In genomic region chr10:26446258-26446657, GRCh38 we compare ENCODE assay signal across 18 cellular contexts. TPM values are rescaled to one million over a fixed set of nuclear protein-coding genes. Genes with fewer than 3 reads are reported as not detected.
DNase-seq lines count a peak whose midpoint lies in the region; ATAC-seq and TF ChIP-seq lines count a peak whose summit lies in the region.
"Had no signal": no experiment of that assay in that cellular context is flagged by ENCODE, and none has a peak within 500 bp of the region (broad histone marks: within the 10 kb centered on the region; RNA-seq: fewer than 3 reads in every experiment).

No MANE protein-coding gene starts in this region.

- no peak for TF ChIP-seq CTCF in osteoblast (IDR thresholded peaks at IDR 0.05; ENCODE audit: extremely low read depth, low read depth, low read length)
- TF ChIP-seq CTCF in ascending aorta (IDR thresholded peaks at IDR 0.05), result no peak

- CTCF ChIA-PET in CD4-positive, alpha-beta memory T cell (lab: Charles Lee; ENCODE audit: partially characterized antibody), result interaction anchor here (1.3 to 1.5 kb wide), 2 partner anchors 55 to 111 kb away, joined by 3 read pairs; no protein-coding TSS in a partner anchor

- peak overlapping the region; percentile 39 for H3K27ac ChIP-seq in CD4-positive, alpha-beta memory T cell (ENCODE audit: low read depth, low read length)
- H3K27ac ChIP-seq in KOPT-K1 (ENCODE audit: low read depth, low read length, poor library complexity, severe bottlenecking) (peak overlapping the region; percentile 94), osteoblast (ENCODE audit: low read depth, low read length) (no peak overlapping the region), ascending aorta (no peak overlapping the region)
- H3K27ac ChIP-seq: gastrocnemius medialis, pancreas had no signal

- intact Hi-C loops in CD4-positive, alpha-beta memory T cell (cut with micrococcal nuclease), result loop anchor here (5.0 to 10.0 kb wide), 4 partner anchors 416 to 1889 kb away; partner anchors contain the start of genes ABI1, ENKUR, THNSL1 and YME1L1
- intact Hi-C loops in ascending aorta (cut with DNase I), result no loop called here

- no peak for ATAC-seq in activated naive CD8-positive, alpha-beta T cell treated with anti-CD3 and anti-CD28 coated beads, Interleukin-2, amount 10 ng/mL, durations not matched to agents 7 days and 5 days (ENCODE audit: low read depth)
- ATAC-seq in GM19351 (IDR thresholded peaks at IDR 0.05; ENCODE audit: unreplicated experiment), result no peak
- ATAC-seq: gastrocnemius medialis had no signal

- H3K36me3 Mint-ChIP-seq in CD4-positive, alpha-beta memory T cell, result peaks cover 20 to 42% of the 10 kb centered on the region in 2 donors
- peaks cover 49% of the 10 kb centered on the region for H3K36me3 Mint-ChIP-seq in activated naive CD8-positive, alpha-beta T cell treated with anti-CD3 and anti-CD28 coated beads, Interleukin-2, amount 10 ng/mL, durations not matched to agents 7 days and 5 days

- peaks cover 95% of the 10 kb centered on the region for H3K4me1 ChIP-seq in CD4-positive, alpha-beta memory T cell (ENCODE audit: insufficient read depth, low read length)
- H3K4me1 ChIP-seq in osteoblast (ENCODE audit: insufficient read depth, low read length), result peaks cover 11% of the 10 kb centered on the region
- H3K4me1 ChIP-seq in ascending aorta, result no peaks in the 10 kb centered on the region
- H3K4me1 ChIP-seq: BE2C, gastrocnemius medialis, pancreas had no signal

- H2AFZ ChIP-seq in osteoblast (ENCODE audit: low read length), result peak overlapping the region; percentile 25

- no peak overlapping the region for H3K4me3 ChIP-seq in CD4-positive, alpha-beta memory T cell (ENCODE audit: low read length in 2 of 2)
- H3K4me3 ChIP-seq in osteoblast (ENCODE audit: insufficient read depth, low read length) (no peak overlapping the region), ascending aorta (no peak overlapping the region)
- H3K4me3 ChIP-seq: gastrocnemius medialis, pancreas, skin epidermis had no signal

- H4K20me1 ChIP-seq in osteoblast (ENCODE audit: insufficient read depth, low read length), result no peaks in the 10 kb centered on the region

- peaks cover 0 to 4% (median 0%) of the 10 kb centered on the region in 8 donors for H3K9me3 Mint-ChIP-seq in CD4-positive, alpha-beta memory T cell
- no peaks in the 10 kb centered on the region for H3K9me3 Mint-ChIP-seq in activated naive CD8-positive, alpha-beta T cell treated with anti-CD3 and anti-CD28 coated beads, Interleukin-2, amount 10 ng/mL, durations not matched to agents 7 days and 5 days
- H3K9me3 Mint-ChIP-seq: endodermal cell had no signal

- no peak overlapping the region for H3K4me2 ChIP-seq in osteoblast (ENCODE audit: insufficient read depth, low read length)

- H3K27me3 Mint-ChIP-seq in CD4-positive, alpha-beta memory T cell, result no peaks in the 10 kb centered on the region
- no peaks in the 10 kb centered on the region for H3K27me3 Mint-ChIP-seq in activated naive CD8-positive, alpha-beta T cell treated with anti-CD3 and anti-CD28 coated beads, Interleukin-2, amount 10 ng/mL, durations not matched to agents 7 days and 5 days

- peak overlapping the region; percentile 32 to 83 (median 72) for H3K4me3 Mint-ChIP-seq in CD4-positive, alpha-beta memory T cell
- H3K4me3 Mint-ChIP-seq in activated naive CD8-positive, alpha-beta T cell treated with anti-CD3 and anti-CD28 coated beads, Interleukin-2, amount 10 ng/mL, durations not matched to agents 7 days and 5 days, result peak overlapping the region; percentile 47
- H3K4me3 Mint-ChIP-seq: endodermal cell had no signal

- H3K36me3 ChIP-seq in CD4-positive, alpha-beta memory T cell (ENCODE audit: insufficient read depth, low read length), result no peaks in the 10 kb centered on the region
- H3K36me3 ChIP-seq in KOPT-K1 (ENCODE audit: insufficient read depth, low read length) (peaks cover 15% of the 10 kb centered on the region), osteoblast (ENCODE audit: insufficient read depth, low read length) (no peaks in the 10 kb centered on the region), ascending aorta (no peaks in the 10 kb centered on the region)
- H3K36me3 ChIP-seq: BE2C, gastrocnemius medialis, pancreas had no signal

- H3K27ac Mint-ChIP-seq in CD4-positive, alpha-beta memory T cell, result peak overlapping the region; percentile 86 to 98 (median 92)
- peak overlapping the region; percentile 86 for H3K27ac Mint-ChIP-seq in activated naive CD8-positive, alpha-beta T cell treated with anti-CD3 and anti-CD28 coated beads, Interleukin-2, amount 10 ng/mL, durations not matched to agents 7 days and 5 days
- H3K27ac Mint-ChIP-seq: endodermal cell had no signal

- no peaks in the 10 kb centered on the region for H3K9me3 ChIP-seq in CD4-positive, alpha-beta memory T cell (ENCODE audit: control insufficient read depth in 1 of 2, low read length in 2 of 2)
- H3K9me3 ChIP-seq in KOPT-K1 (ENCODE audit: insufficient read depth, low read length, poor library complexity, severe bottlenecking) (no peaks in the 10 kb centered on the region), osteoblast (ENCODE audit: low read depth, low read length) (no peaks in the 10 kb centered on the region), ascending aorta (no peaks in the 10 kb centered on the region)
- H3K9me3 ChIP-seq: BE2C, gastrocnemius medialis, pancreas had no signal

- H3K79me2 ChIP-seq in osteoblast (ENCODE audit: insufficient read depth, low read length), result peaks cover 2% of the 10 kb centered on the region

- no peak for DNase-seq in CD4-positive, alpha-beta memory T cell
- DNase-seq in activated naive CD8-positive, alpha-beta T cell treated with anti-CD3 and anti-CD28 coated beads, Interleukin-2, amount 10 ng/mL, durations not matched to agents 7 days and 5 days, result no peak
- DNase-seq in osteoblast (ENCODE audit: insufficient read length, low spot score, missing footprints) (no peak), NCI-H226 (no peak), germinal center (ENCODE audit: low spot score) (no peak), ascending aorta (ENCODE audit: low spot score in 2 of 2) (no peak)
- DNase-seq: BE2C, endodermal cell, gastrocnemius medialis, NCI-H1694 treated with DMSO at 0.1 percent for 48 hours, NCI-H510A treated with DMSO at 0.1 percent for 48 hours, pancreas, SW 1271 had no signal

- peaks cover 68 to 89% (median 80%) of the 10 kb centered on the region in 4 donors for H3K4me1 Mint-ChIP-seq in CD4-positive, alpha-beta memory T cell
- H3K4me1 Mint-ChIP-seq in activated naive CD8-positive, alpha-beta T cell treated with anti-CD3 and anti-CD28 coated beads, Interleukin-2, amount 10 ng/mL, durations not matched to agents 7 days and 5 days, result peaks cover 69% of the 10 kb centered on the region
- H3K4me1 Mint-ChIP-seq: endodermal cell had no signal

- no peaks in the 10 kb centered on the region for H3K27me3 ChIP-seq in CD4-positive, alpha-beta memory T cell (ENCODE audit: insufficient read depth, low read length)
- H3K27me3 ChIP-seq in osteoblast (ENCODE audit: insufficient read depth, low read length), result no peaks in the 10 kb centered on the region
- H3K27me3 ChIP-seq in ascending aorta, result no peaks in the 10 kb centered on the region
- H3K27me3 ChIP-seq: BE2C, gastrocnemius medialis, pancreas had no signal

- POLR2A ChIA-PET in CD4-positive, alpha-beta memory T cell (lab: Charles Lee; ENCODE audit: partially characterized antibody), result interaction anchor here (1.0 to 5.6 kb wide), 10 partner anchors 7 to 109 kb away, joined by 3 to 82 read pairs (median 5); partner anchors contain the start of gene APBB1IP
- POLR2A ChIA-PET in activated naive CD8-positive, alpha-beta T cell treated with anti-CD3 and anti-CD28 coated beads, Interleukin-2, amount 10 ng/mL, durations not matched to agents 7 days and 5 days (lab: Charles Lee), result no interaction called here

RNA-seq across cellular contexts. Expression of gene APBB1IP, which starts 8.1 kb away (rescaled TPM):
- 100 to 1,000 TPM; 106 TPM for total RNA-seq in CD4-positive, alpha-beta memory T cell
- 10 to 100 TPM; 30.6 to 85.9 TPM for polyA plus RNA-seq in CD4-positive, alpha-beta memory T cell
- total RNA-seq in activated naive CD8-positive, alpha-beta T cell treated with anti-CD3 and anti-CD28 coated beads, Interleukin-2, amount 10 ng/mL, durations not matched to agents 7 days and 5 days, result 10 to 100 TPM; 81.1 to 88.7 TPM
- 14.8 and 29.8 TPM in 2 replicates for total RNA-seq in osteoblast
- not detected for total RNA-seq in ascending aorta
- total RNA-seq: bronchial epithelial cell, Daoy had no signal

Comparison
In these comparisons a context has a peak if more than half of its experiments do, and no peak if none do; other contexts are left out.
1. H3K27ac ChIP-seq: peak in CD4-positive, alpha-beta memory T cell (single experiment) and KOPT-K1 (single experiment); none in osteoblast (single experiment) and ascending aorta (0 of 2).
2. RNA of gene APBB1IP, which starts 8.1 kb away (total RNA-seq): 106 TPM in CD4-positive, alpha-beta memory T cell, 81.1 to 88.7 TPM in activated naive CD8-positive, alpha-beta T cell treated with anti-CD3 and anti-CD28 coated beads, Interleukin-2, amount 10 ng/mL, durations not matched to agents 7 days and 5 days and 14.8 to 29.8 TPM in osteoblast; not detected in ascending aorta (single experiment); every median in the first group is over 10 times any median in the second.